ENCODE assay signal across 16 cellular contexts in the genomic region with DNA sequence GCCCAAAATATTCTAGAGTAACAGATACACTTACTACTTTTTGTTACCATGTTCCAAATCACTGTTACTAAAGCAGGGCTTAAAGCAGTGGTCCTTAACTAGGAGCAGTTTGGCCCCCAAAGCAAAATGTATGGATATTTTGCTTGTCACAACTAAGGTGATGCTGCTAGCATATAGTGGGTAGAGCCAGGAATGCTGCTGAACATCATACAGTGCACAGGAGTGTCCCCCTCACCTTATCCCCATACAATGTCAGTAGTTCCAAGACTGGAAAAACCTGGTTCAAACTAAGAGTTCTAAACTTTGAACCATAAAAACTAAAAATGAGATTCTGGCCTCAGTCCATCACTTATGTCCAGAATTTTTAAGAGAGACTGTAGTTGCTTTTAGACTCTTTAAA. TPM values are rescaled to one million over a fixed set of nuclear protein-coding genes. Genes with fewer than 3 reads are reported as not detected.
DNase-seq lines count a peak whose midpoint lies in the region; ATAC-seq and TF ChIP-seq lines count a peak whose summit lies in the region.
"Had no signal": no experiment of that assay in that cellular context is flagged by ENCODE, and none has a peak within 500 bp of the region (broad histone marks: within the 10 kb centered on the region; RNA-seq: fewer than 3 reads in every experiment).

No MANE protein-coding gene starts in this region.

- no peaks in the 10 kb centered on the region for H3K9me3 Mint-ChIP-seq in activated T-cell treated with anti-CD3 and anti-CD28 coated beads, Interleukin-2, amount 50 U/mL, for 24 hours
- H3K9me3 Mint-ChIP-seq in activated T-cell treated with anti-CD3 and anti-CD28 coated beads, Interleukin-2, amount 50 U/mL, for 4 hours, result no peaks in the 10 kb centered on the region
- H3K9me3 Mint-ChIP-seq in CD4-positive, alpha-beta T cell, result no peaks in the 10 kb centered on the region
- H3K9me3 Mint-ChIP-seq in stimulated activated effector memory CD8-positive, alpha-beta T cell treated with anti-CD3 and anti-CD28 coated beads, Interleukin-12 subunit alpha, Interleukin-12 subunit beta, amount 100 ng/mL, for 72 hours, result no peaks in the 10 kb centered on the region

- peaks cover 69% of the 10 kb centered on the region for H3K36me3 ChIP-seq in SJCRH30

- POLR2A ChIA-PET in CD4-positive, alpha-beta T cell (lab: Charles Lee), result no interaction called here

- peaks cover 89% of the 10 kb centered on the region for H3K36me3 Mint-ChIP-seq in activated T-cell treated with anti-CD3 and anti-CD28 coated beads, Interleukin-2, amount 50 U/mL, for 24 hours (ENCODE audit: low read depth)
- H3K36me3 Mint-ChIP-seq in activated T-cell treated with anti-CD3 and anti-CD28 coated beads, Interleukin-2, amount 50 U/mL, for 4 hours (ENCODE audit: insufficient read depth), result peaks cover 27% of the 10 kb centered on the region
- H3K36me3 Mint-ChIP-seq in CD4-positive, alpha-beta T cell (ENCODE audit: low read depth), result peaks cover 87% of the 10 kb centered on the region
- peaks cover 100% of the 10 kb centered on the region for H3K36me3 Mint-ChIP-seq in stimulated activated effector memory CD8-positive, alpha-beta T cell treated with anti-CD3 and anti-CD28 coated beads, Interleukin-12 subunit alpha, Interleukin-12 subunit beta, amount 100 ng/mL, for 72 hours

- no peak overlapping the region for H3K4me3 ChIP-seq in SJCRH30

- no peak overlapping the region for H3K4me3 Mint-ChIP-seq in activated T-cell treated with anti-CD3 and anti-CD28 coated beads, Interleukin-2, amount 50 U/mL, for 24 hours
- H3K4me3 Mint-ChIP-seq in activated T-cell treated with anti-CD3 and anti-CD28 coated beads, Interleukin-2, amount 50 U/mL, for 4 hours, result no peak overlapping the region
- no peak overlapping the region for H3K4me3 Mint-ChIP-seq in CD4-positive, alpha-beta T cell
- no peak overlapping the region for H3K4me3 Mint-ChIP-seq in stimulated activated effector memory CD8-positive, alpha-beta T cell treated with anti-CD3 and anti-CD28 coated beads, Interleukin-12 subunit alpha, Interleukin-12 subunit beta, amount 100 ng/mL, for 72 hours

- H3K9me3 ChIP-seq in CD4-positive, alpha-beta T cell (ENCODE audit: control insufficient read depth, low read length), result no peaks in the 10 kb centered on the region
- H3K9me3 ChIP-seq in SJCRH30 (replicated peaks), result no peaks in the 10 kb centered on the region

- no peaks in the 10 kb centered on the region for H3K27me3 Mint-ChIP-seq in activated T-cell treated with anti-CD3 and anti-CD28 coated beads, Interleukin-2, amount 50 U/mL, for 24 hours
- no peaks in the 10 kb centered on the region for H3K27me3 Mint-ChIP-seq in activated T-cell treated with anti-CD3 and anti-CD28 coated beads, Interleukin-2, amount 50 U/mL, for 4 hours (ENCODE audit: low read depth)
- H3K27me3 Mint-ChIP-seq in CD4-positive, alpha-beta T cell, result no peaks in the 10 kb centered on the region

- no peak overlapping the region for H3K27ac ChIP-seq in CD4-positive, alpha-beta T cell (ENCODE audit: low read depth, low read length)
- peak overlapping the region; percentile 25; the same call in 1 of the 2 replicates for H3K27ac ChIP-seq in SJCRH30
- H3K27ac ChIP-seq: HL-60 had no signal

- CTCF ChIA-PET in CD4-positive, alpha-beta T cell (lab: Charles Lee), result no interaction called here

- no peak for TF ChIP-seq CTCF in CD4-positive, alpha-beta T cell (IDR thresholded peaks at IDR 0.05)

- H3K27me3 ChIP-seq in CD4-positive, alpha-beta T cell (ENCODE audit: control insufficient read depth, insufficient read depth, low read length), result no peaks in the 10 kb centered on the region
- no peaks in the 10 kb centered on the region for H3K27me3 ChIP-seq in SJCRH30

- peaks cover 1% of the 10 kb centered on the region for H3K4me1 Mint-ChIP-seq in activated T-cell treated with anti-CD3 and anti-CD28 coated beads, Interleukin-2, amount 50 U/mL, for 24 hours (ENCODE audit: low read depth)
- H3K4me1 Mint-ChIP-seq in activated T-cell treated with anti-CD3 and anti-CD28 coated beads, Interleukin-2, amount 50 U/mL, for 4 hours (ENCODE audit: low read depth), result peaks cover 1% of the 10 kb centered on the region
- H3K4me1 Mint-ChIP-seq in CD4-positive, alpha-beta T cell (ENCODE audit: low read depth), result no peaks in the 10 kb centered on the region
- H3K4me1 Mint-ChIP-seq in stimulated activated effector memory CD8-positive, alpha-beta T cell treated with anti-CD3 and anti-CD28 coated beads, Interleukin-12 subunit alpha, Interleukin-12 subunit beta, amount 100 ng/mL, for 72 hours, result peaks cover 3% of the 10 kb centered on the region

- H3K4me1 ChIP-seq in SJCRH30, result peaks cover 6% of the 10 kb centered on the region; the same call in 1 of the 2 replicates

- peak overlapping the region; percentile 78 for H3K27ac Mint-ChIP-seq in activated T-cell treated with anti-CD3 and anti-CD28 coated beads, Interleukin-2, amount 50 U/mL, for 24 hours
- peak overlapping the region; percentile 4 for H3K27ac Mint-ChIP-seq in CD4-positive, alpha-beta T cell
- H3K27ac Mint-ChIP-seq in stimulated activated effector memory CD8-positive, alpha-beta T cell treated with anti-CD3 and anti-CD28 coated beads, Interleukin-12 subunit alpha, Interleukin-12 subunit beta, amount 100 ng/mL, for 72 hours, result peak overlapping the region; percentile 32

- no peak for DNase-seq in activated T-cell treated with anti-CD3 and anti-CD28 coated beads, Interleukin-2, amount 50 U/mL, for 24 hours
- DNase-seq in activated T-cell treated with anti-CD3 and anti-CD28 coated beads, Interleukin-2, amount 50 U/mL, for 4 hours, result no peak
- DNase-seq in CD4-positive, alpha-beta T cell, result no peak
- DNase-seq in SJCRH30 (no peak), NCI-H446 (lab: John Stamatoyannopoulos, UW) (no peak), amygdala (lab: John Stamatoyannopoulos, UW) (no peak), Right ventricle myocardium inferior (ENCODE audit: missing footprints) (no peak)
- no peak for DNase-seq in stimulated activated effector memory CD8-positive, alpha-beta T cell treated with anti-CD3 and anti-CD28 coated beads, Interleukin-12 subunit alpha, Interleukin-12 subunit beta, amount 100 ng/mL, for 72 hours (ENCODE audit: low spot score in 2 of 2)
- DNase-seq: AML-193, DND-41, GF-D8, KBM-7, NCI-H1105, NCI-H1694 treated with DMSO at 0.1 percent for 48 hours, NCI-H345 had no signal

- ATAC-seq in activated T-cell treated with anti-CD3 and anti-CD28 coated beads, Interleukin-2, amount 50 U/mL, for 4 hours, result no peak
- no peak for ATAC-seq in CD4-positive, alpha-beta T cell (ENCODE audit: poor library complexity)
- no peak for ATAC-seq in stimulated activated effector memory CD8-positive, alpha-beta T cell treated with anti-CD3 and anti-CD28 coated beads, Interleukin-12 subunit alpha, Interleukin-12 subunit beta, amount 100 ng/mL, for 72 hours
- no peak for ATAC-seq in Right ventricle myocardium inferior

- intact Hi-C loops in CD4-positive, alpha-beta T cell (cut with DNase I, micrococcal nuclease), result no loop called here
- intact Hi-C loops in Right ventricle myocardium inferior (cut with DNase I), result no loop called here

RNA-seq across cellular contexts. Expression of gene DIMT1, which starts 28.1 kb away (rescaled TPM):
- 10 to 100 TPM; 85.4 to 94.4 (median 93.4) TPM for total RNA-seq in activated T-cell treated with anti-CD3 and anti-CD28 coated beads, Interleukin-2, amount 50 U/mL, for 4 hours
- 10 to 100 TPM; 19.9 to 20.5 TPM for total RNA-seq in CD4-positive, alpha-beta T cell
- total RNA-seq in SJCRH30 (2014; rRNA removed; shearing (Covaris generic)), result 42.0 and 44.3 TPM in 2 replicates
- total RNA-seq in Right ventricle myocardium inferior, result 16.4 TPM

RNA-seq across cellular contexts. Expression of gene IPO11, which starts 36.9 kb away (rescaled TPM):
- total RNA-seq in activated T-cell treated with anti-CD3 and anti-CD28 coated beads, Interleukin-2, amount 50 U/mL, for 4 hours, result 10 to 100 TPM; 56.1 to 70.4 (median 60.5) TPM
- 10 to 100 TPM; 15.1 to 16.1 TPM for total RNA-seq in CD4-positive, alpha-beta T cell
- 35.2 and 38.4 TPM in 2 replicates for total RNA-seq in SJCRH30 (2014; rRNA removed; shearing (Covaris generic))
- 34.5 TPM for total RNA-seq in Right ventricle myocardium inferior

Comparison
In these comparisons a context has a peak if more than half of its experiments do, and no peak if none do; other contexts are left out.
1. H3K27ac Mint-ChIP-seq: peak in every context shown above with its lines; median percentile 78 in activated T-cell treated with anti-CD3 and anti-CD28 coated beads, Interleukin-2, amount 50 U/mL, for 24 hours; 32 in stimulated activated effector memory CD8-positive, alpha-beta T cell treated with anti-CD3 and anti-CD28 coated beads, Interleukin-12 subunit alpha, Interleukin-12 subunit beta, amount 100 ng/mL, for 72 hours; 4 in CD4-positive, alpha-beta T cell.